ENCODE assay signal across 13 cellular contexts in the genomic region with DNA sequence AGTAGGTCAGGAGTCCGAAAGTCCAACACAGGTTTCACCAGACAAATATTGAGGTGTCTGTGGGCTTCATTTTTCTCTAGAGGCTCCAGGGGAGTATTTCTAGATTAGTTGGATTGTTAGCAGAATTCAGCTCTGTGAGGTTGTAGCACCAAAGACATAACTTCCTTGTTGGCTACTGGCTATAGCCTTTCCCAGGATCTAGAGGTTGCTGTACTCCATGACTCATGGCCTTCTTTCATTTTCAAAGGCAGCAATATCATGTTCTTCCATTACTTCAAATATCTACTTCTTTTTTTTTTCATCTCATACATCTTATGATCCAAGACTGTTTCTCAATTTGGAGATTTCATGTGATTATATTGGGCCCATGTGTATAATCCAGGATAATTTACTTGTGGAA.
"Had no signal": no experiment of that assay in that cellular context is flagged by ENCODE, and none has a peak within 500 bp of the region (broad histone marks: within the 10 kb centered on the region; RNA-seq: fewer than 3 reads in every experiment).

No MANE protein-coding gene starts in this region.

- H3K4me1 Mint-ChIP-seq: activated CD8-positive, alpha-beta memory T cell treated with anti-CD3 and anti-CD28 coated beads, Interleukin-2, amount 10 ng/mL, durations not matched to agents 7 days and 5 days; activated naive CD4-positive, alpha-beta T cell treated with anti-CD3 and anti-CD28 coated beads, Interleukin-2, amount 50 U/mL, for 24 hours had no signal

- H3K27me3 ChIP-seq: dorsolateral prefrontal cortex, right atrium auricular region, stomach had no signal

- H3K27ac Mint-ChIP-seq: activated CD8-positive, alpha-beta memory T cell treated with anti-CD3 and anti-CD28 coated beads, Interleukin-2, amount 10 ng/mL, durations not matched to agents 7 days and 5 days; activated naive CD4-positive, alpha-beta T cell treated with anti-CD3 and anti-CD28 coated beads, Interleukin-2, amount 50 U/mL, for 24 hours; activated T-cell treated with anti-CD3 and anti-CD28 coated beads, Interleukin-2, amount 50 U/mL, for 24 hours had no signal

- H3K36me3 Mint-ChIP-seq: activated CD8-positive, alpha-beta memory T cell treated with anti-CD3 and anti-CD28 coated beads, Interleukin-2, amount 10 ng/mL, durations not matched to agents 7 days and 5 days; activated naive CD4-positive, alpha-beta T cell treated with anti-CD3 and anti-CD28 coated beads, Interleukin-2, amount 50 U/mL, for 24 hours had no signal

- DNase-seq: activated CD4-positive, alpha-beta T cell treated with anti-CD3 and anti-CD28 coated beads, Interleukin-2, amount 50 U/mL, for 4 hours; activated CD4-positive, CD25-positive, alpha-beta regulatory T cell treated with anti-CD3 and anti-CD28 coated beads, Interleukin-2, amount 50 U/mL, for 72 hours; activated CD8-positive, alpha-beta memory T cell treated with anti-CD3 and anti-CD28 coated beads, Interleukin-2, amount 10 ng/mL, durations not matched to agents 7 days and 5 days; activated effector memory CD4-positive, alpha-beta T cell treated with Interleukin-2 at 50 U/mL for 16 hours; activated T-cell treated with anti-CD3 and anti-CD28 coated beads, Interleukin-2, amount 50 U/mL, for 24 hours; amniotic stem cell; dorsolateral prefrontal cortex; kidney; stomach had no signal

- H3K9me3 Mint-ChIP-seq: activated naive CD4-positive, alpha-beta T cell treated with anti-CD3 and anti-CD28 coated beads, Interleukin-2, amount 50 U/mL, for 24 hours; activated T-cell treated with anti-CD3 and anti-CD28 coated beads, Interleukin-2, amount 50 U/mL, for 24 hours had no signal

- H3K4me3 Mint-ChIP-seq: activated CD8-positive, alpha-beta memory T cell treated with anti-CD3 and anti-CD28 coated beads, Interleukin-2, amount 10 ng/mL, durations not matched to agents 7 days and 5 days; activated naive CD4-positive, alpha-beta T cell treated with anti-CD3 and anti-CD28 coated beads, Interleukin-2, amount 50 U/mL, for 24 hours; activated T-cell treated with anti-CD3 and anti-CD28 coated beads, Interleukin-2, amount 50 U/mL, for 24 hours had no signal

- FAIRE-seq: frontal cortex, kidney had no signal

- H3K27me3 Mint-ChIP-seq: activated CD8-positive, alpha-beta memory T cell treated with anti-CD3 and anti-CD28 coated beads, Interleukin-2, amount 10 ng/mL, durations not matched to agents 7 days and 5 days; activated naive CD4-positive, alpha-beta T cell treated with anti-CD3 and anti-CD28 coated beads, Interleukin-2, amount 50 U/mL, for 24 hours; activated T-cell treated with anti-CD3 and anti-CD28 coated beads, Interleukin-2, amount 50 U/mL, for 24 hours had no signal

- H3K4me3 ChIP-seq: dorsolateral prefrontal cortex, right atrium auricular region, skin epidermis, stomach had no signal

- H3K36me3 ChIP-seq: right atrium auricular region, stomach had no signal
